In the genomic region with DNA sequence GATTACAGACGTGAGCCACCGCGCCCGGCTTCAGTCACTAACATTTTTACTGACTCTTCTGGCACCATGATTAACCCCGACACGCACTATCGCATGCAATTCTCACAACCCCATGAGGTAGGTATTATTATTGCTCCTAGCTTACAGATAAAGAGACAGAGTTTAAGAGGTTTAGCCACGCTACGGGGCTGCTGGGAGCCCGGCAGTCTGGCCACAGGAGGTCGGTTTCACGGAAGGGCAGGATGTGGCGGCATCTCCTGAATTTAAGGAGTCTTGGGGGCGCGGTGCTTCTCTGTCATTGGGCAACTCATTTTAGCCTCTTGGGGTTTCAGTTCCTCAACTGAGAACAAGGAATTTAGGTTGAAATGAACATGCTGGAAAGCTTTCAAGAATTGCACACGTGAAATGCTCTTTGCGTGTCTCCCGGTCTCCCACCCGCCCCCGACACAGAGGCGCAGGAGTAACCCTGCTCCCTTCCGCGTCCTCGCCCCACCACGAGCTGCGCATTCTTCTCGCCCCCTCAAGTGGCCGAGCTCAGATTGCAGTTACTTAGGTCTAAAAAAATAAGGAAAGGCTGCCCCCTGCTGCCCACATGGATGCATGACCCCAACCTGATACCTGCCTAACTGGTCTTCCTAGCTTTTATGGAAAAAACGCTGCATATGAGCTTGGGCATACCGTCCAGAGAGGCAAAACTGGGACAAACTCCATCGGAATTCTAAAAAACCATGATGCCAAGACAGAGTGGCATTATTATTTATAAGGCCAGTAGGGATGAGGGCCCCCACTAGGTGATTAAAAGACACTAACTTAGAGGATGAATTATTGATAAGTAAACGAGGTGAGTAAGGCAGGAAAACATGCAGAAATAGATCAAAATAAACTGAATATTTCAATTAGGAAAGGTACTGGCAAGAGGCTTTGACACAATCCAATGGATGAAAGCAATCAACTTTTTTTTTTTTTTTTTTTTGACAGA, we compare ENCODE assay signal across 1 cellular context.
A peak's percentile ranks its signal among the peaks of the same experiment; 100 is the strongest.
TF ChIP-seq lines count a peak whose summit lies in the region.

No MANE protein-coding gene starts in this region.

TF ChIP-seq in IMR-90, 13 proteins besides CTCF, POLR2A, EP300 and RAD21:
- TF ChIP-seq, protein P1, sequence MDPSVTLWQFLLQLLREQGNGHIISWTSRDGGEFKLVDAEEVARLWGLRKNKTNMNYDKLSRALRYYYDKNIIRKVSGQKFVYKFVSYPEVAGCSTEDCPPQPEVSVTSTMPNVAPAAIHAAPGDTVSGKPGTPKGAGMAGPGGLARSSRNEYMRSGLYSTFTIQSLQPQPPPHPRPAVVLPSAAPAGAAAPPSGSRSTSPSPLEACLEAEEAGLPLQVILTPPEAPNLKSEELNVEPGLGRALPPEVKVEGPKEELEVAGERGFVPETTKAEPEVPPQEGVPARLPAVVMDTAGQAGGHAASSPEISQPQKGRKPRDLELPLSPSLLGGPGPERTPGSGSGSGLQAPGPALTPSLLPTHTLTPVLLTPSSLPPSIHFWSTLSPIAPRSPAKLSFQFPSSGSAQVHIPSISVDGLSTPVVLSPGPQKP (IDR thresholded peaks at IDR 0.05; ENCODE audit: borderline replicate concordance, low read depth, low read length): no peak
- TF ChIP-seq FOS (IDR thresholded peaks at IDR 0.05; ENCODE audit: low read depth, low read length) (no peak), CHD1 (IDR thresholded peaks at IDR 0.05; ENCODE audit: low read depth, low read length) (no peak), MXI1 (IDR thresholded peaks at IDR 0.05; ENCODE audit: borderline replicate concordance, low read depth, low read length) (no peak), MAZ (IDR thresholded peaks at IDR 0.05; ENCODE audit: borderline replicate concordance, low read depth, low read length) (peak; percentile 35; the same call in 1 of the 2 replicates), CEBPB (IDR thresholded peaks at IDR 0.05; ENCODE audit: low read depth, low read length) (no peak), SMC3 (IDR thresholded peaks at IDR 0.05; ENCODE audit: low read depth, low read length) (peak; percentile 99), BHLHE40 (IDR thresholded peaks at IDR 0.05; ENCODE audit: low read depth, low read length) (no peak)
